Comparison of ENCODE assay signal across 27 cellular contexts in genomic region chr16:68179196-68179795, GRCh38. TPM values are rescaled to one million over a fixed set of nuclear protein-coding genes. Genes with fewer than 3 reads are reported as not detected.
DNase-seq lines count a peak whose midpoint lies in the region; ATAC-seq, FAIRE-seq and TF ChIP-seq lines count a peak whose summit lies in the region.
"Had no signal": no experiment of that assay in that cellular context is flagged by ENCODE, and none has a peak within 500 bp of the region (broad histone marks: within the 10 kb centered on the region; RNA-seq: fewer than 3 reads in every experiment).

No MANE protein-coding gene starts in this region.

- peaks cover 57% of the 10 kb centered on the region for H3K36me3 Mint-ChIP-seq in activated CD4-positive, alpha-beta T cell treated with anti-CD3 and anti-CD28 coated beads for 36 hours (ENCODE audit: low read depth)
- peaks cover 25% of the 10 kb centered on the region for H3K36me3 Mint-ChIP-seq in astrocyte (ENCODE audit: low read depth, unreplicated experiment)
- H3K36me3 Mint-ChIP-seq in natural killer cell treated with Interleukin-12 subunit alpha and Interleukin-12 subunit beta and Interleukin-15 and Interleukin-18, amount 100 ng/mL, for 72 hours = peaks cover 34% of the 10 kb centered on the region

- no peak for TF ChIP-seq CTCF in astrocyte (IDR thresholded peaks at IDR 0.05; ENCODE audit: insufficient read depth, low read depth, low read length)

- H3K9me3 Mint-ChIP-seq in activated CD4-positive, alpha-beta T cell treated with anti-CD3 and anti-CD28 coated beads for 36 hours (ENCODE audit: low read depth) = no peaks in the 10 kb centered on the region
- H3K9me3 Mint-ChIP-seq in astrocyte (ENCODE audit: unreplicated experiment) = no peaks in the 10 kb centered on the region
- no peaks in the 10 kb centered on the region for H3K9me3 Mint-ChIP-seq in natural killer cell treated with Interleukin-12 subunit alpha and Interleukin-12 subunit beta and Interleukin-15 and Interleukin-18, amount 100 ng/mL, for 72 hours
- H3K9me3 Mint-ChIP-seq: activated T-helper 1 cell treated with anti-CD3 and anti-CD28 coated beads, Interleukin-12 subunit alpha, Interleukin-12 subunit beta, Interleukin-2, Interleukin-4 antibody, amounts not matched to agents 30 ng/mL and 10 ng/mL and 1 ng/mL, durations not matched to agents 14 hours and 24 hours and 36 hours had no signal

- H3K4me3 ChIP-seq in astrocyte (ENCODE audit: insufficient read depth, low read depth, low read length) = no peak overlapping the region
- H3K4me3 ChIP-seq: BLaER1 treated with 17β-estradiol and CSF1 and Interleukin-3, amounts not matched to agents 10 nM and 100 nM; lung; right atrium auricular region; upper lobe of left lung had no signal

- no peaks in the 10 kb centered on the region for H3K9me3 ChIP-seq in astrocyte (ENCODE audit: insufficient read depth, low read depth, low read length)
- H3K9me3 ChIP-seq: right atrium auricular region, upper lobe of left lung had no signal

- H3K4me3 Mint-ChIP-seq in activated CD4-positive, alpha-beta T cell treated with anti-CD3 and anti-CD28 coated beads for 36 hours = no peak overlapping the region
- H3K4me3 Mint-ChIP-seq in astrocyte (ENCODE audit: unreplicated experiment) = no peak overlapping the region
- H3K4me3 Mint-ChIP-seq in natural killer cell treated with Interleukin-12 subunit alpha and Interleukin-12 subunit beta and Interleukin-15 and Interleukin-18, amount 100 ng/mL, for 72 hours = no peak overlapping the region
- H3K4me3 Mint-ChIP-seq: activated T-helper 1 cell treated with anti-CD3 and anti-CD28 coated beads, Interleukin-12 subunit alpha, Interleukin-12 subunit beta, Interleukin-2, Interleukin-4 antibody, amounts not matched to agents 30 ng/mL and 10 ng/mL and 1 ng/mL, durations not matched to agents 14 hours and 24 hours and 36 hours; IgD-negative memory B cell; stimulated activated memory B cell treated with anti-CD40 and anti-IgM and Interleukin-4, amounts not matched to agents 10 μg/mL and 1 μg/mL and 100 μg/mL, for 72 hours had no signal

- DNase-seq in activated CD4-positive, alpha-beta T cell treated with anti-CD3 and anti-CD28 coated beads for 36 hours = no peak
- no peak for DNase-seq in activated CD4-positive, alpha-beta T cell treated with anti-CD3 and anti-CD28 coated beads, Interleukin-2, amount 50 U/mL, for 4 hours
- DNase-seq in DMS79 treated with DMSO at 0.1 percent for 48 hours (lab: John Stamatoyannopoulos, UW) (peak; percentile 3), astrocyte (ENCODE audit: low read depth) (peak; percentile 20), OCI-M1 (lab: John Stamatoyannopoulos, UW) (no peak)
- no peak for DNase-seq in natural killer cell treated with Interleukin-12 subunit alpha and Interleukin-12 subunit beta and Interleukin-15 and Interleukin-18, amount 100 ng/mL, for 72 hours (ENCODE audit: low spot score)
- DNase-seq: 8988T; activated CD4-positive, alpha-beta T cell treated with anti-CD3 and anti-CD28 coated beads, Interleukin-2, amount 50 U/mL, for 48 hours; amygdala; DMS53; islet precursor cell; NCI-H1417 treated with DMSO at 0.1 percent for 48 hours; NCI-H2171 treated with DMSO at 0.1 percent for 48 hours; NCI-H748 treated with DMSO at 0.1 percent for 48 hours; SHP77; upper lobe of left lung; WERI-Rb-1 had no signal

- CTCF ChIA-PET in activated CD4-positive, alpha-beta T cell treated with anti-CD3 and anti-CD28 coated beads for 36 hours (lab: Charles Lee) = interaction anchor here (0.6 to 2.0 kb wide), 8 partner anchors 16 to 713 kb away, joined by 3 to 7 read pairs (median 3); no protein-coding TSS in a partner anchor

- intact Hi-C loops in activated CD4-positive, alpha-beta T cell treated with anti-CD3 and anti-CD28 coated beads for 36 hours (cut with DNase I, micrococcal nuclease) = no loop called here

- H3K9ac ChIP-seq in astrocyte (ENCODE audit: low read length) = no peak overlapping the region
- H3K9ac ChIP-seq: BLaER1 treated with 17β-estradiol and CSF1 and Interleukin-3, amounts not matched to agents 10 nM and 100 nM had no signal

- no peaks in the 10 kb centered on the region for H3K27me3 ChIP-seq in astrocyte (ENCODE audit: insufficient read depth, low read length)
- H3K27me3 ChIP-seq: BLaER1 treated with 17β-estradiol and CSF1 and Interleukin-3, amounts not matched to agents 10 nM and 100 nM; right atrium auricular region; upper lobe of left lung had no signal

- H3K27ac ChIP-seq in astrocyte (ENCODE audit: low read depth, low read length) = no peak overlapping the region
- H3K27ac ChIP-seq: BLaER1 treated with 17β-estradiol and CSF1 and Interleukin-3, amounts not matched to agents 10 nM and 100 nM; right atrium auricular region; upper lobe of left lung; WERI-Rb-1 had no signal

- no peaks in the 10 kb centered on the region for H4K20me1 ChIP-seq in astrocyte (ENCODE audit: insufficient read depth, low read length)

- H3K27me3 Mint-ChIP-seq in activated CD4-positive, alpha-beta T cell treated with anti-CD3 and anti-CD28 coated beads for 36 hours = no peaks in the 10 kb centered on the region
- H3K27me3 Mint-ChIP-seq in astrocyte (ENCODE audit: low read depth, unreplicated experiment) = no peaks in the 10 kb centered on the region
- no peaks in the 10 kb centered on the region for H3K27me3 Mint-ChIP-seq in natural killer cell treated with Interleukin-12 subunit alpha and Interleukin-12 subunit beta and Interleukin-15 and Interleukin-18, amount 100 ng/mL, for 72 hours
- H3K27me3 Mint-ChIP-seq: IgD-negative memory B cell; stimulated activated memory B cell treated with anti-CD40 and anti-IgM and Interleukin-4, amounts not matched to agents 10 μg/mL and 1 μg/mL and 100 μg/mL, for 72 hours had no signal

- H3K36me3 ChIP-seq in astrocyte (ENCODE audit: insufficient read depth, low read length) = no peaks in the 10 kb centered on the region

- H3K4me1 Mint-ChIP-seq in activated CD4-positive, alpha-beta T cell treated with anti-CD3 and anti-CD28 coated beads for 36 hours = peaks cover 12% of the 10 kb centered on the region
- H3K4me1 Mint-ChIP-seq in astrocyte (ENCODE audit: low read depth, unreplicated experiment) = no peaks in the 10 kb centered on the region
- peaks cover 21 to 26% of the 10 kb centered on the region in 2 donors for H3K4me1 Mint-ChIP-seq in natural killer cell treated with Interleukin-12 subunit alpha and Interleukin-12 subunit beta and Interleukin-15 and Interleukin-18, amount 100 ng/mL, for 72 hours (ENCODE audit: low read depth in 2 of 2)
- H3K4me1 Mint-ChIP-seq: IgD-negative memory B cell had no signal

- ATAC-seq in activated CD4-positive, alpha-beta T cell treated with anti-CD3 and anti-CD28 coated beads for 36 hours = peak; percentile 36
- no peak for ATAC-seq in natural killer cell treated with Interleukin-12 subunit alpha and Interleukin-12 subunit beta and Interleukin-15 and Interleukin-18, amount 100 ng/mL, for 72 hours
- ATAC-seq in HG03565 (IDR thresholded peaks at IDR 0.05; ENCODE audit: unreplicated experiment) = no peak
- ATAC-seq in HG03442 (IDR thresholded peaks at IDR 0.05; ENCODE audit: unreplicated experiment) = no peak
- ATAC-seq: HCT116; stimulated activated memory B cell treated with anti-CD40 and anti-IgM and Interleukin-4, amounts not matched to agents 10 μg/mL and 1 μg/mL and 100 μg/mL, for 72 hours had no signal

- peak overlapping the region; percentile 37 for H3K27ac Mint-ChIP-seq in activated CD4-positive, alpha-beta T cell treated with anti-CD3 and anti-CD28 coated beads for 36 hours
- no peak overlapping the region for H3K27ac Mint-ChIP-seq in astrocyte (ENCODE audit: unreplicated experiment)
- H3K27ac Mint-ChIP-seq in natural killer cell treated with Interleukin-12 subunit alpha and Interleukin-12 subunit beta and Interleukin-15 and Interleukin-18, amount 100 ng/mL, for 72 hours = peak overlapping the region; percentile 43 to 55
- H3K27ac Mint-ChIP-seq: IgD-negative memory B cell; stimulated activated memory B cell treated with anti-CD40 and anti-IgM and Interleukin-4, amounts not matched to agents 10 μg/mL and 1 μg/mL and 100 μg/mL, for 72 hours had no signal

- no peak overlapping the region for H3K4me2 ChIP-seq in astrocyte (ENCODE audit: low read length)
- H3K4me2 ChIP-seq: BLaER1 treated with 17β-estradiol and CSF1 and Interleukin-3, amounts not matched to agents 10 nM and 100 nM had no signal

- POLR2A ChIA-PET in activated CD4-positive, alpha-beta T cell treated with anti-CD3 and anti-CD28 coated beads for 36 hours (lab: Charles Lee) = no interaction called here

- H2AFZ ChIP-seq in astrocyte (ENCODE audit: low read depth, low read length) = no peak overlapping the region

- FAIRE-seq in astrocyte (lab: Jason Lieb, UNC) = no peak

- H3K79me2 ChIP-seq in astrocyte (ENCODE audit: insufficient read depth, low read length) = no peaks in the 10 kb centered on the region

- H3K4me1 ChIP-seq in astrocyte (ENCODE audit: insufficient read depth, low read length) = no peaks in the 10 kb centered on the region
- H3K4me1 ChIP-seq: BLaER1 treated with 17β-estradiol and CSF1 and Interleukin-3, amounts not matched to agents 10 nM and 100 nM; right atrium auricular region; upper lobe of left lung had no signal

RNA-seq across cellular contexts. Expression of gene ESRP2, which starts 56.6 kb away (rescaled TPM):
- under 1 TPM; 0.58 to 0.85 TPM for total RNA-seq in activated CD4-positive, alpha-beta T cell treated with anti-CD3 and anti-CD28 coated beads for 36 hours
- 2.5 and 5.1 TPM in 2 replicates for total RNA-seq in astrocyte
- under 1 TPM in 1 of 2 donors, not detected in 1; 0.12 TPM for total RNA-seq in natural killer cell treated with Interleukin-12 subunit alpha and Interleukin-12 subunit beta and Interleukin-15 and Interleukin-18, amount 100 ng/mL, for 72 hours
- total RNA-seq: T-helper 1 cell treated with Interleukin-12 subunit alpha and Interleukin-12 subunit beta and Interleukin-4 antibody, amounts not matched to agents 30 ng/mL and 1 ng/mL, for 36 hours had no signal

Comparison
In these comparisons a context has a peak if more than half of its experiments do, and no peak if none do; other contexts are left out.
1. DNase-seq: peak in DMS79 treated with DMSO at 0.1 percent for 48 hours (single experiment) and astrocyte (single experiment); none in activated CD4-positive, alpha-beta T cell treated with anti-CD3 and anti-CD28 coated beads for 36 hours (single experiment), activated CD4-positive, alpha-beta T cell treated with anti-CD3 and anti-CD28 coated beads, Interleukin-2, amount 50 U/mL, for 4 hours (0 of 2), natural killer cell treated with Interleukin-12 subunit alpha and Interleukin-12 subunit beta and Interleukin-15 and Interleukin-18, amount 100 ng/mL, for 72 hours (single experiment) and OCI-M1 (single experiment).